ENCODE assay signal across 21 cellular contexts in the genomic region with DNA sequence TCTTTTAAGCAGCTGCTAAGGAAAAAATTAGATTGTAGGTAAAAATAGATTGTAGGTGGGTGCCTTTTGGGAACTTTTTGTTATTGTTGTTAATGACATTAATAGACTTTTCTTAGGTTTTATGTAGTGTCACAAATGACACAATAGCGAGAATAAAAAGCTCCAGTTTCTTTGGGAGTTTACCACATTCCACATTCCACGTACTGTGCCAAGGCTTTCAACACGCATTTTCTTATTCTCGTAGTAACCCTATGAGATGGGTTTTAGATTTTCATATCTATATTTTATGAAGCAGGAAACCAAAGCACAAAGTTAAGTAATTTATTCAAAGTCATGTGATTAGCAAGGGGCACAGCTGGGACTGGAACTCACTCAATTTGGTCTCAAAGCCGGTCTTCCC.
"Had no signal": no experiment of that assay in that cellular context is flagged by ENCODE, and none has a peak within 500 bp of the region (broad histone marks: within the 10 kb centered on the region; RNA-seq: fewer than 3 reads in every experiment).

No MANE protein-coding gene starts in this region.

- H3K4me3 ChIP-seq: heart left ventricle, left ventricle myocardium inferior, lung, mucosa of descending colon, ovary, right atrium auricular region, right lobe of liver, skin epidermis, stomach, testis, thyroid gland, transverse colon, upper lobe of right lung had no signal

- H3K27ac ChIP-seq: heart left ventricle, left ventricle myocardium inferior, ovary, right atrium auricular region, right lobe of liver, skin epidermis, stomach, testis, thyroid gland, transverse colon, upper lobe of right lung had no signal

- H3K27me3 ChIP-seq: heart left ventricle, ovary, right atrium auricular region, right lobe of liver, testis, thyroid gland, transverse colon, upper lobe of right lung had no signal

- DNase-seq: heart left ventricle; immature natural killer cell; kidney; left ventricle myocardium inferior; mesendoderm; mucosa of descending colon; naive thymus-derived CD4-positive, alpha-beta T cell; ovary; right lobe of liver; stimulated activated CD4-positive, alpha-beta T cell treated with anti-CD3 and anti-CD28 coated beads, Interleukin-2, amount 100 ng/mL, for 48 hours; stimulated activated CD4-positive, alpha-beta T cell treated with anti-CD3 and anti-CD28 coated beads, Interleukin-4, amount 100 ng/mL, for 4 hours; stimulated activated CD8-positive, alpha-beta memory T cell treated with anti-CD3 and anti-CD28 coated beads, Interleukin-4, amount 100 ng/mL, for 48 hours; stimulated activated naive CD8-positive, alpha-beta T cell treated with anti-CD3 and anti-CD28 coated beads, Interleukin-15, Interleukin-2, amounts not matched to agents 100 U/mL and 50 U/mL, for 24 hours; stomach; testis; thyroid gland; transverse colon had no signal

- H3K36me3 ChIP-seq: heart left ventricle, left ventricle myocardium inferior, ovary, right atrium auricular region, right lobe of liver, stomach, thyroid gland, transverse colon, upper lobe of right lung had no signal

- H3K9me3 ChIP-seq: heart left ventricle, mucosa of descending colon, ovary, right atrium auricular region, right lobe of liver, stomach, testis, thyroid gland, transverse colon, upper lobe of right lung had no signal

- H3K4me1 ChIP-seq: heart left ventricle, left ventricle myocardium inferior, right atrium auricular region, right lobe of liver, stomach, testis, thyroid gland, transverse colon, upper lobe of right lung had no signal
